Comparison of ENCODE assay signal across 10 cellular contexts in the genomic region with DNA sequence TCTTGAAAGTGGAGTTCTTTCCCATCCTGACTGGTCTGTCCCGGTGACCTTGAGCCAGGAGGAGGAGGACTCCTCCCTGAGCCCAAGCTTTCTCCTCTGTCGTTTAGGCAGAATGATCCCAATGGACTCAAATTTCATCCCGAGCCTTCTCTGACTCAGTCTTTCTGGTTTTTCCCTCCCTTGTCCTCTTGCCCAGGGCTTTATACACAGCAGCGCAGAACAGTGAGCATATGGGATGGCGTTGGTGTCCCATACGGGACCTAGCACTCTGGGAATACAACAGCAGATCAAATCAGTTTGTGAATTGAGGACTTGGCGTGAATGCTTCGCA. TPM values are rescaled to one million over a fixed set of nuclear protein-coding genes. Genes with fewer than 3 reads are reported as not detected.
DNase-seq lines count a peak whose midpoint lies in the region; ATAC-seq and TF ChIP-seq lines count a peak whose summit lies in the region.
"Had no signal": no experiment of that assay in that cellular context is flagged by ENCODE, and none has a peak within 500 bp of the region (broad histone marks: within the 10 kb centered on the region; RNA-seq: fewer than 3 reads in every experiment).

No MANE protein-coding gene starts in this region.

- peaks cover 33 to 36% of the 10 kb centered on the region in 2 donors for H3K4me1 ChIP-seq in naive thymus-derived CD4-positive, alpha-beta T cell (ENCODE audit: control insufficient read depth in 2 of 2, insufficient read depth in 2 of 2, low read length in 2 of 2)
- H3K4me1 ChIP-seq in vagina (peaks cover 47% of the 10 kb centered on the region), upper lobe of right lung (peaks cover 33% of the 10 kb centered on the region)

- TF ChIP-seq CTCF in astrocyte of the spinal cord (IDR thresholded peaks at IDR 0.05; ENCODE audit: low read depth, low read length) (no peak), vagina (IDR thresholded peaks at IDR 0.05) (no peak), upper lobe of right lung (IDR thresholded peaks at IDR 0.05) (no peak)

- POLR2A ChIA-PET in naive thymus-derived CD4-positive, alpha-beta T cell (lab: Charles Lee): no interaction called here

- H3K27ac Mint-ChIP-seq in naive thymus-derived CD4-positive, alpha-beta T cell: peak overlapping the region; percentile 59 to 90 (median 85)

- CTCF ChIA-PET in naive thymus-derived CD4-positive, alpha-beta T cell (lab: Charles Lee): interaction anchor here (0.6 kb wide), 1 partner anchor 196 kb away, joined by 3 read pairs; no protein-coding TSS in a partner anchor

- peaks cover 0 to 20% (median 0%) of the 10 kb centered on the region in 5 donors for H3K36me3 Mint-ChIP-seq in naive thymus-derived CD4-positive, alpha-beta T cell

- H3K27me3 ChIP-seq in naive thymus-derived CD4-positive, alpha-beta T cell (ENCODE audit: control insufficient read depth in 2 of 2, insufficient read depth in 2 of 2, low read length in 2 of 2): no peaks in the 10 kb centered on the region
- H3K27me3 ChIP-seq in vagina (no peaks in the 10 kb centered on the region), upper lobe of right lung (no peaks in the 10 kb centered on the region)

- H3K36me3 ChIP-seq in naive thymus-derived CD4-positive, alpha-beta T cell (ENCODE audit: control insufficient read depth in 2 of 3, insufficient read depth in 3 of 3, low read length in 3 of 3): no peaks in the 10 kb centered on the region
- H3K36me3 ChIP-seq in vagina (no peaks in the 10 kb centered on the region), upper lobe of right lung (no peaks in the 10 kb centered on the region)

- no peaks in the 10 kb centered on the region for H3K9me3 ChIP-seq in naive thymus-derived CD4-positive, alpha-beta T cell (ENCODE audit: control insufficient read depth in 2 of 3, low read length in 3 of 3)
- H3K9me3 ChIP-seq in vagina: no peaks in the 10 kb centered on the region
- no peaks in the 10 kb centered on the region for H3K9me3 ChIP-seq in upper lobe of right lung

- peaks cover 0 to 14% (median 0%) of the 10 kb centered on the region in 5 donors for H3K27me3 Mint-ChIP-seq in naive thymus-derived CD4-positive, alpha-beta T cell

- H3K27ac ChIP-seq in naive thymus-derived CD4-positive, alpha-beta T cell (ENCODE audit: low read depth, low read length): no peak overlapping the region
- H3K27ac ChIP-seq in vagina: peak overlapping the region; percentile 95
- no peak overlapping the region for H3K27ac ChIP-seq in upper lobe of right lung

- H3K4me3 ChIP-seq in astrocyte of the spinal cord (ENCODE audit: low read depth, low read length): no peak overlapping the region
- H3K4me3 ChIP-seq in naive thymus-derived CD4-positive, alpha-beta T cell (ENCODE audit: low read length): no peak overlapping the region
- H3K4me3 ChIP-seq in vagina: peak overlapping the region; percentile 78 to 91
- no peak overlapping the region for H3K4me3 ChIP-seq in upper lobe of right lung
- H3K4me3 ChIP-seq: K562 had no signal

- TF ChIP-seq POLR2A in vagina (IDR thresholded peaks at IDR 0.05): no peak

- no peak for DNase-seq in Right ventricle myocardium inferior (ENCODE audit: missing footprints)
- DNase-seq in Right ventricle myocardium superior: no peak
- DNase-seq in astrocyte of the spinal cord (ENCODE audit: low read depth, low spot score): peak; percentile 59
- DNase-seq in naive thymus-derived CD4-positive, alpha-beta T cell: no peak
- no peak for DNase-seq in vagina (ENCODE audit: extremely low spot score in 2 of 2)
- DNase-seq in upper lobe of right lung: no peak
- no peak for DNase-seq in posterior vena cava (ENCODE audit: low spot score)
- DNase-seq in GDM1 (lab: John Stamatoyannopoulos, UW): no peak
- DNase-seq: RPMI8226 had no signal

- in situ Hi-C loops in astrocyte of the spinal cord (cut with HindIII; ENCODE audit: low sequenced_read_pairs): no loop called here

- peaks cover 0 to 3% (median 0%) of the 10 kb centered on the region in 11 donors for H3K9me3 Mint-ChIP-seq in naive thymus-derived CD4-positive, alpha-beta T cell

- ATAC-seq in Right ventricle myocardium inferior (peak; percentile 30), Right ventricle myocardium superior (ENCODE audit: poor library complexity) (no peak), upper lobe of right lung (no peak)
- ATAC-seq in naive thymus-derived CD4-positive, alpha-beta T cell: no peak
- ATAC-seq: K562 had no signal

- intact Hi-C loops in Right ventricle myocardium inferior (cut with DNase I): no loop called here
- intact Hi-C loops in Right ventricle myocardium superior (cut with DNase I): no loop called here
- intact Hi-C loops in naive thymus-derived CD4-positive, alpha-beta T cell (cut with micrococcal nuclease): loop anchor here (1.0 to 5.0 kb wide), 6 partner anchors 19 to 458 kb away; no protein-coding TSS in a partner anchor
- intact Hi-C loops in vagina (cut with DNase I): loop anchor here (5.0 kb wide), 1 partner anchor 74 kb away; no protein-coding TSS in a partner anchor
- intact Hi-C loops in upper lobe of right lung (cut with DNase I): no loop called here
- intact Hi-C loops in posterior vena cava (cut with DNase I): loop anchor here in 1 of 2 donors (10.0 kb wide), 2 partner anchors 103 to 607 kb away; no protein-coding TSS in a partner anchor

- peak overlapping the region; percentile 41 to 96 (median 75) for H3K4me3 Mint-ChIP-seq in naive thymus-derived CD4-positive, alpha-beta T cell

- H3K4me1 Mint-ChIP-seq in naive thymus-derived CD4-positive, alpha-beta T cell: peaks cover 48 to 63% (median 53%) of the 10 kb centered on the region in 7 donors

RNA-seq across cellular contexts. Expression of a gene that starts 0.9 kb away (rescaled TPM):
- total RNA-seq in Right ventricle myocardium inferior (1.8 TPM), Right ventricle myocardium superior (1.7 TPM), vagina (27.3 TPM), upper lobe of right lung (12.1 TPM), posterior vena cava (10 to 100 TPM; 32.4 to 33.1 TPM)
- 10 to 100 TPM; 29.6 to 50.4 (median 48.6) TPM for total RNA-seq in naive thymus-derived CD4-positive, alpha-beta T cell
- 1 to 10 TPM; 1.9 to 2.0 TPM for polyA plus RNA-seq in naive thymus-derived CD4-positive, alpha-beta T cell

Comparison
In these comparisons a context has a peak if more than half of its experiments do, and no peak if none do; other contexts are left out.
1. H3K4me3 ChIP-seq: peak in vagina (2 of 2); none in astrocyte of the spinal cord (single experiment), naive thymus-derived CD4-positive, alpha-beta T cell (single experiment) and upper lobe of right lung (single experiment).
2. intact Hi-C loops: an anchor here in naive thymus-derived CD4-positive, alpha-beta T cell (1.0 to 5.0 kb wide) and vagina (5.0 kb wide); none called in Right ventricle myocardium inferior, Right ventricle myocardium superior and upper lobe of right lung.